16 cellular contexts compared by ENCODE assay signal in the genomic region with DNA sequence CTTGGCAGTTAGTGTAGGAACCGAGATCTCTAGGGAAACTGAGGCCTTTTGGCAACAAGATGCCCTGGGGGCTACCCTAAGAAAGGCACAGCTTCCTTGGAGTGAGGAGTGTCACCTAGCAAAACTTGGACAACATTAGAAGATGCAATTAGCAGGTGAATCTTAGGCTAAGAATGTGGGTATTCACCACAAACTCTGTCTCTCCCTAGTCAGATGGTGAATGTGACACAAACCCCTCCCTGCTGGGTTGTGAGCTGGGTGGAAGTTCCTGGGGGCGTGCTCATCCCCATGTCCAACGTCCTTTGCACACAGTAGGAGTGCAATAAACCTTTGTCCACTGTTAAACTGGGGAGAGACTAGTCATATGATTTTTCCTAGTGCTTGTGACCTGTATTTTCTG.
DNase-seq lines count a peak whose midpoint lies in the region; ATAC-seq, FAIRE-seq and TF ChIP-seq lines count a peak whose summit lies in the region.
"Had no signal": no experiment of that assay in that cellular context is flagged by ENCODE, and none has a peak within 500 bp of the region (broad histone marks: within the 10 kb centered on the region; RNA-seq: fewer than 3 reads in every experiment).

No MANE protein-coding gene starts in this region.

- peaks cover 19% of the 10 kb centered on the region for H3K4me1 ChIP-seq in astrocyte (ENCODE audit: insufficient read depth, low read length)
- H3K4me1 ChIP-seq: lower lobe of right lung had no signal

- DNase-seq in Daoy (ENCODE audit: low read depth) (peak; percentile 71), HTR-8/SVneo (ENCODE audit: insufficient read length, low spot score) (peak; percentile 49), astrocyte (ENCODE audit: low read depth) (peak; percentile 41), myocyte (ENCODE audit: low read depth) (peak; percentile 34), putamen (ENCODE audit: low spot score) (no peak), dorsolateral prefrontal cortex (no peak)
- DNase-seq: NCI-H2081 treated with DMSO at 0.1 percent for 48 hours, NCI-H748 treated with DMSO at 0.1 percent for 48 hours, T-helper 17 cell had no signal

- peak overlapping the region; percentile 75 for H3K4me2 ChIP-seq in astrocyte (ENCODE audit: low read length)

- H3K27ac ChIP-seq in astrocyte (ENCODE audit: low read depth, low read length) (no peak overlapping the region), dorsolateral prefrontal cortex (no peak overlapping the region)
- H3K27ac ChIP-seq: body of pancreas, lower lobe of right lung had no signal

- H3K4me3 Mint-ChIP-seq in astrocyte (ENCODE audit: unreplicated experiment), result no peak overlapping the region
- H3K4me3 Mint-ChIP-seq: naive thymus-derived CD4-positive, alpha-beta T cell; T-helper 17 cell had no signal

- H3K9me3 ChIP-seq in astrocyte (ENCODE audit: insufficient read depth, low read depth, low read length), result no peaks in the 10 kb centered on the region
- H3K9me3 ChIP-seq: body of pancreas, lower lobe of right lung had no signal

- H3K27ac Mint-ChIP-seq in astrocyte (ENCODE audit: unreplicated experiment), result no peak overlapping the region
- H3K27ac Mint-ChIP-seq: naive thymus-derived CD4-positive, alpha-beta T cell; progenitor cell of endocrine pancreas; T-helper 17 cell had no signal

- H3K9ac ChIP-seq in astrocyte (ENCODE audit: low read length), result no peak overlapping the region

- no peaks in the 10 kb centered on the region for H3K36me3 Mint-ChIP-seq in astrocyte (ENCODE audit: low read depth, unreplicated experiment)

- no peak overlapping the region for H3K4me3 ChIP-seq in astrocyte (ENCODE audit: insufficient read depth, low read depth, low read length)
- no peak overlapping the region for H3K4me3 ChIP-seq in dorsolateral prefrontal cortex
- H3K4me3 ChIP-seq: body of pancreas, lower lobe of right lung had no signal

- intact Hi-C loops in dorsolateral prefrontal cortex (cut with DNase I), result loop anchor here in 1 of 2 donors (1.0 kb wide), 1 partner anchor 132 kb away; no protein-coding TSS in a partner anchor

- H3K27me3 ChIP-seq in astrocyte (ENCODE audit: insufficient read depth, low read length) (peaks cover 8% of the 10 kb centered on the region), dorsolateral prefrontal cortex (peaks cover 0 to 70% (median 45%) of the 10 kb centered on the region in 45 donors)
- H3K27me3 ChIP-seq: body of pancreas had no signal

- peaks cover 15% of the 10 kb centered on the region for H3K27me3 Mint-ChIP-seq in astrocyte (ENCODE audit: low read depth, unreplicated experiment)

- FAIRE-seq in HTR-8/SVneo (lab: Jason Lieb, UNC), result no peak
- no peak for FAIRE-seq in astrocyte (lab: Jason Lieb, UNC)
- FAIRE-seq: frontal cortex had no signal

- ATAC-seq in HG03571 (IDR thresholded peaks at IDR 0.05; ENCODE audit: unreplicated experiment) (no peak), HG02588 (IDR thresholded peaks at IDR 0.05; ENCODE audit: unreplicated experiment) (no peak)
- ATAC-seq: T-helper 17 cell had no signal

- peaks cover 2% of the 10 kb centered on the region for H3K9me3 Mint-ChIP-seq in astrocyte (ENCODE audit: unreplicated experiment)

- no peaks in the 10 kb centered on the region for H3K79me2 ChIP-seq in astrocyte (ENCODE audit: insufficient read depth, low read length)

- TF ChIP-seq CTCF in astrocyte (IDR thresholded peaks at IDR 0.05; ENCODE audit: insufficient read depth, low read depth, low read length) (no peak), dorsolateral prefrontal cortex (IDR thresholded peaks at IDR 0.05 in 54 of 56, conservative IDR thresholded peaks at IDR 0.05 in 2 of 56; ENCODE audit: low read depth in 1 of 56, partially characterized antibody in 56 of 56) (no peak)

- no peaks in the 10 kb centered on the region for H4K20me1 ChIP-seq in astrocyte (ENCODE audit: insufficient read depth, low read length)

- peak overlapping the region; percentile 52 for H2AFZ ChIP-seq in astrocyte (ENCODE audit: low read depth, low read length)

- no peaks in the 10 kb centered on the region for H3K36me3 ChIP-seq in astrocyte (ENCODE audit: insufficient read depth, low read length)
- H3K36me3 ChIP-seq: lower lobe of right lung had no signal

- peaks cover 7% of the 10 kb centered on the region for H3K4me1 Mint-ChIP-seq in astrocyte (ENCODE audit: low read depth, unreplicated experiment)

Comparison
In these comparisons a context has a peak if more than half of its experiments do, and no peak if none do; other contexts are left out.
1. DNase-seq: peak in Daoy (single experiment), HTR-8/SVneo (single experiment), astrocyte (single experiment) and myocyte (single experiment); none in putamen (single experiment) and dorsolateral prefrontal cortex (0 of 10).